Comparison of ENCODE assay signal across 18 cellular contexts in genomic region chr12:19752712-19753111, GRCh38.
"Had no signal": no experiment of that assay in that cellular context is flagged by ENCODE, and none has a peak within 500 bp of the region (broad histone marks: within the 10 kb centered on the region; RNA-seq: fewer than 3 reads in every experiment).

No MANE protein-coding gene starts in this region.

- DNase-seq: cortex of kidney; dorsolateral prefrontal cortex; effector CD8-positive, alpha-beta T cell; foreskin keratinocyte; left colon; naive thymus-derived CD4-positive, alpha-beta T cell; nephron progenitor cell; stimulated activated CD4-positive, alpha-beta T cell treated with anti-CD3 and anti-CD28 coated beads, Interleukin-12 subunit alpha, Interleukin-12 subunit beta, amount 100 ng/mL, for 4 hours; stimulated activated naive CD4-positive, alpha-beta T cell; stomach; substantia nigra; trophoblast cell had no signal

- H3K4me1 Mint-ChIP-seq: naive thymus-derived CD4-positive, alpha-beta T cell; nephron progenitor cell had no signal

- H3K9me3 ChIP-seq: prostate gland had no signal

- H3K27me3 ChIP-seq: dorsolateral prefrontal cortex, esophagus muscularis mucosa, foreskin keratinocyte, stomach had no signal

- ATAC-seq: foreskin keratinocyte; left colon; naive thymus-derived CD4-positive, alpha-beta T cell; sciatic nerve had no signal

- H2AFZ ChIP-seq: parathyroid adenoma had no signal

- H3K36me3 ChIP-seq: esophagus muscularis mucosa, prostate gland, stomach had no signal

- H3K9ac ChIP-seq: parathyroid adenoma had no signal

- H3K79me2 ChIP-seq: parathyroid adenoma had no signal

- H3K4me3 Mint-ChIP-seq: naive thymus-derived CD4-positive, alpha-beta T cell; nephron progenitor cell had no signal

- H3K27ac ChIP-seq: dorsolateral prefrontal cortex, epithelial cell of prostate, esophagus muscularis mucosa, foreskin keratinocyte, parathyroid adenoma, prostate gland, skin epidermis, stomach had no signal

- H3K4me3 ChIP-seq: dorsolateral prefrontal cortex, esophagus muscularis mucosa, prostate gland, skin epidermis, stomach had no signal

- H3K27ac Mint-ChIP-seq: naive thymus-derived CD4-positive, alpha-beta T cell; nephron progenitor cell had no signal

- H3K4me1 ChIP-seq: foreskin keratinocyte, parathyroid adenoma, prostate gland, stomach had no signal
